ENCODE assay signal across 20 cellular contexts in the genomic region with DNA sequence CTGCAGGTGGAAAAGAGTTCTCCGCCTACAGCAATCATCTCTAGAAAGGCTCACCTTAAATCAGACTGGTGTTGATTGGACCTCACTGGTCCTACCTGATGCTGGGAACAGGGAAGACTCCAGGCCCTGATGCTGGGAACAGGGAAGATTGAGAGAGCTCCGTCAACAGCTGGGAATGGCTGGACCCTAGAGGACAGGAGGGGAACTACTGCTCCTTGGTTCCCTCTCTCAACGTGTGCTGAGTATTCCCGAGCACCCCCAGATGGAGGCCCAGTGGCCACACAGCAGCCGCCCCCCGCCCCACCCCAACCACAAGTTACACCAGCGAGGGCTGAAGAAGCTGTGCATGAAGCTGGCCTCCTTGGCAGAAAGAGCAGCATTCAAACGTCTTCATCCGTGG.
A peak's percentile ranks its signal among the peaks of the same experiment; 100 is the strongest.
DNase-seq lines count a peak whose midpoint lies in the region; ATAC-seq and TF ChIP-seq lines count a peak whose summit lies in the region.
"Had no signal": no experiment of that assay in that cellular context is flagged by ENCODE, and none has a peak within 500 bp of the region (broad histone marks: within the 10 kb centered on the region; RNA-seq: fewer than 3 reads in every experiment).

No MANE protein-coding gene starts in this region.

- H3K4me1 ChIP-seq in hepatocyte (ENCODE audit: insufficient read depth) (peaks cover 11% of the 10 kb centered on the region), smooth muscle cell (ENCODE audit: low read depth) (peaks cover 4% of the 10 kb centered on the region), left ventricle myocardium inferior (no peaks in the 10 kb centered on the region)
- H3K4me1 ChIP-seq: BLaER1, heart right ventricle had no signal

- H3K4me3 ChIP-seq in hepatocyte (no peak overlapping the region), smooth muscle cell (no peak overlapping the region), left ventricle myocardium inferior (no peak overlapping the region)
- H3K4me3 ChIP-seq: BLaER1, heart right ventricle, SK-N-MC had no signal

- H3K79me2 ChIP-seq in hepatocyte (no peaks in the 10 kb centered on the region), smooth muscle cell (ENCODE audit: low read depth) (no peaks in the 10 kb centered on the region)

- H3K27ac ChIP-seq in hepatocyte (no peak overlapping the region), smooth muscle cell (ENCODE audit: low read depth) (no peak overlapping the region), left ventricle myocardium inferior (replicated peaks) (no peak overlapping the region)
- H3K27ac ChIP-seq: BLaER1, heart right ventricle, SK-N-MC had no signal

- no peak overlapping the region for H2AFZ ChIP-seq in hepatocyte
- no peak overlapping the region for H2AFZ ChIP-seq in smooth muscle cell (ENCODE audit: low read depth)

- H3K36me3 ChIP-seq in hepatocyte (replicated peaks; ENCODE audit: insufficient read depth, low read depth) (no peaks in the 10 kb centered on the region), smooth muscle cell (ENCODE audit: low read depth) (no peaks in the 10 kb centered on the region), left ventricle myocardium inferior (no peaks in the 10 kb centered on the region)
- H3K36me3 ChIP-seq: BLaER1, heart right ventricle had no signal

- 71% methylated on average over 9 of the region's 9 CpGs for WGBS in hepatocyte (ENCODE audit: low lambda C conversion rate, missing lambda C conversion rate)
- WGBS in smooth muscle cell (ENCODE audit: low lambda C conversion rate): 59% methylated on average over 9 of the region's 9 CpGs

- H4K20me1 ChIP-seq in hepatocyte (ENCODE audit: insufficient read depth, poor library complexity, severe bottlenecking): no peaks in the 10 kb centered on the region
- H4K20me1 ChIP-seq in smooth muscle cell (ENCODE audit: low read depth): no peaks in the 10 kb centered on the region
- H4K20me1 ChIP-seq: BLaER1 had no signal

- no peak for ATAC-seq in GM18909 (IDR thresholded peaks at IDR 0.05; ENCODE audit: poor library complexity, unreplicated experiment)
- ATAC-seq: activated naive CD4-positive, alpha-beta T cell treated with anti-CD3 and anti-CD28 coated beads, Interleukin-2, amount 50 U/mL, for 72 hours; heart right ventricle; natural killer cell treated with Interleukin-12 subunit alpha and Interleukin-12 subunit beta and Interleukin-15 and Interleukin-18, amount 100 ng/mL, for 72 hours; stimulated activated naive CD8-positive, alpha-beta T cell treated with anti-CD3 and anti-CD28 coated beads, Interleukin-15, amount 100 ng/mL, for 72 hours had no signal

- H3K4me2 ChIP-seq in hepatocyte (no peak overlapping the region), smooth muscle cell (no peak overlapping the region)
- H3K4me2 ChIP-seq: BLaER1 had no signal

- peak; percentile 16 for DNase-seq in DMS53 (lab: John Stamatoyannopoulos, UW)
- DNase-seq in DMS53 treated with DMSO at 0.1 percent for 48 hours (lab: John Stamatoyannopoulos, UW; ENCODE audit: unreplicated experiment): no peak
- peak; percentile 7 for DNase-seq in HT1080 (ENCODE audit: low read depth)
- no peak for DNase-seq in hepatocyte (ENCODE audit: low spot score)
- DNase-seq in smooth muscle cell (lab: John Stamatoyannopoulos, UW; ENCODE audit: unreplicated experiment): no peak
- no peak for DNase-seq in left ventricle myocardium inferior
- DNase-seq in NCI-H2107 (lab: John Stamatoyannopoulos, UW): no peak
- DNase-seq: activated CD4-positive, CD25-positive, alpha-beta regulatory T cell treated with anti-CD3 and anti-CD28 coated beads, Interleukin-2, amount 50 U/mL, for 72 hours; heart right ventricle; Kasumi-1; kidney; NCI-H1092; stimulated activated naive CD8-positive, alpha-beta T cell treated with anti-CD3 and anti-CD28 coated beads, Interleukin-15, amount 100 ng/mL, for 72 hours; T1000; trophoblast cell had no signal

- no peaks in the 10 kb centered on the region for H3F3A ChIP-seq in smooth muscle cell (ENCODE audit: low read depth)

- H3K9ac ChIP-seq in smooth muscle cell (ENCODE audit: low read depth): no peak overlapping the region
- H3K9ac ChIP-seq: BLaER1 had no signal

- no peaks in the 10 kb centered on the region for H3K9me2 ChIP-seq in hepatocyte (replicated peaks; ENCODE audit: insufficient read depth)

- peak; percentile 14 for TF ChIP-seq CTCF in hepatocyte (IDR thresholded peaks at IDR 0.05; ENCODE audit: poor library complexity)
- peak; percentile 2 for TF ChIP-seq CTCF in smooth muscle cell (IDR thresholded peaks at IDR 0.05; ENCODE audit: borderline replicate concordance, insufficient read depth, poor library complexity, severe bottlenecking)
- no peak for TF ChIP-seq CTCF in left ventricle myocardium inferior (IDR thresholded peaks at IDR 0.05; ENCODE audit: borderline replicate concordance)

- no peaks in the 10 kb centered on the region for H3K9me3 ChIP-seq in hepatocyte (ENCODE audit: low read depth)
- no peaks in the 10 kb centered on the region for H3K9me3 ChIP-seq in smooth muscle cell (replicated peaks; ENCODE audit: low read depth)
- H3K9me3 ChIP-seq in left ventricle myocardium inferior (replicated peaks): peaks cover 16% of the 10 kb centered on the region

- no peaks in the 10 kb centered on the region for H3K27me3 ChIP-seq in hepatocyte
- no peaks in the 10 kb centered on the region for H3K27me3 ChIP-seq in smooth muscle cell (ENCODE audit: low read depth)
- H3K27me3 ChIP-seq in left ventricle myocardium inferior (ENCODE audit: low read depth): no peaks in the 10 kb centered on the region
- H3K27me3 ChIP-seq: BLaER1, heart right ventricle had no signal

- intact Hi-C loops in left ventricle myocardium inferior (cut with micrococcal nuclease): no loop called here

Comparison
In these comparisons a context has a peak if more than half of its experiments do, and no peak if none do; other contexts are left out.
1. DNase-seq: peak in DMS53 (single experiment) and HT1080 (single experiment); none in DMS53 treated with DMSO at 0.1 percent for 48 hours (single experiment), hepatocyte (single experiment), smooth muscle cell (single experiment), left ventricle myocardium inferior (single experiment) and NCI-H2107 (single experiment).